ENCODE assay signal across 19 cellular contexts in genomic region chr19:42248270-42249148, GRCh38. TPM values are rescaled to one million over a fixed set of nuclear protein-coding genes. Genes with fewer than 3 reads are reported as not detected.
DNase-seq lines count a peak whose midpoint lies in the region; ATAC-seq and TF ChIP-seq lines count a peak whose summit lies in the region.
"Had no signal": no experiment of that assay in that cellular context is flagged by ENCODE, and none has a peak within 500 bp of the region (broad histone marks: within the 10 kb centered on the region; RNA-seq: fewer than 3 reads in every experiment).

No MANE protein-coding gene starts in this region.

- no peaks in the 10 kb centered on the region for H3K9me3 Mint-ChIP-seq in memory B cell
- H3K9me3 Mint-ChIP-seq: activated B cell treated with CpG ODN at 0.5 μM for 24 hours, immature natural killer cell, nephron progenitor cell had no signal

- no peaks in the 10 kb centered on the region for H3K36me3 ChIP-seq in uterus

- H3K4me1 Mint-ChIP-seq in memory B cell: peaks cover 23% of the 10 kb centered on the region

- H3K27me3 ChIP-seq in uterus: no peaks in the 10 kb centered on the region

- intact Hi-C loops in left cardiac atrium (cut with DNase I) (loop anchor here in 1 of 2 donors (5.0 kb wide), 1 partner anchor 44 kb away; no protein-coding TSS in a partner anchor), Right ventricle myocardium superior (cut with DNase I) (no loop called here), uterus (cut with DNase I; ENCODE audit: low total_unique reads) (loop anchor here (5.0 kb wide), 1 partner anchor 44 kb away; no protein-coding TSS in a partner anchor)

- TF ChIP-seq CTCF in uterus (IDR thresholded peaks at IDR 0.05): no peak

- DNase-seq in left cardiac atrium (peak; percentile 26), Right ventricle myocardium superior (no peak), memory B cell (ENCODE audit: low spot score in 2 of 2) (no peak), uterus (no peak), DMS153 (lab: John Stamatoyannopoulos, UW) (no peak)
- DNase-seq in stimulated activated CD4-positive, alpha-beta T cell treated with anti-CD3 and anti-CD28 coated beads, Interleukin-1b, Interleukin-23, amount 100 ng/mL, for 48 hours: no peak
- DNase-seq: activated B cell treated with CpG ODN at 0.5 μM for 24 hours; activated CD8-positive, alpha-beta memory T cell treated with anti-CD3 and anti-CD28 coated beads for 24 hours; glutamatergic neuron; immature natural killer cell; NCI-H1930; NCI-H510A; nephron progenitor cell; SHP77 treated with DMSO at 0.1 percent for 48 hours; stimulated activated CD4-positive, alpha-beta T cell treated with anti-CD3 and anti-CD28 coated beads, Interleukin-15, amount 100 ng/mL, for 24 hours; stimulated activated naive CD8-positive, alpha-beta T cell treated with anti-CD3 and anti-CD28 coated beads, Interleukin-15, Interleukin-2, amounts not matched to agents 100 U/mL and 50 U/mL, for 24 hours had no signal

- H3K27me3 Mint-ChIP-seq in memory B cell: no peaks in the 10 kb centered on the region
- H3K27me3 Mint-ChIP-seq: activated B cell treated with CpG ODN at 0.5 μM for 24 hours had no signal

- H3K4me3 ChIP-seq in uterus: no peak overlapping the region

- no peaks in the 10 kb centered on the region for H3K36me3 Mint-ChIP-seq in memory B cell
- H3K36me3 Mint-ChIP-seq: immature natural killer cell had no signal

- no peak overlapping the region for H3K4me3 Mint-ChIP-seq in memory B cell
- H3K4me3 Mint-ChIP-seq: activated B cell treated with CpG ODN at 0.5 μM for 24 hours, immature natural killer cell, nephron progenitor cell had no signal

- H3K9me3 ChIP-seq in uterus: no peaks in the 10 kb centered on the region

- peak overlapping the region; percentile 25 for H3K27ac Mint-ChIP-seq in memory B cell
- H3K27ac Mint-ChIP-seq: activated B cell treated with CpG ODN at 0.5 μM for 24 hours, immature natural killer cell had no signal

- TF ChIP-seq POLR2A in uterus (IDR thresholded peaks at IDR 0.05): no peak

- no peak for ATAC-seq in left cardiac atrium
- ATAC-seq in Right ventricle myocardium superior (ENCODE audit: poor library complexity): no peak
- no peak for ATAC-seq in memory B cell (ENCODE audit: low read depth)
- no peak for ATAC-seq in HG03045 (IDR thresholded peaks at IDR 0.05; ENCODE audit: unreplicated experiment)
- ATAC-seq: esophagus mucosa; stimulated activated naive CD8-positive, alpha-beta T cell treated with anti-CD3 and anti-CD28 coated beads, Interleukin-15, Interleukin-2, amounts not matched to agents 100 U/mL and 50 U/mL, for 24 hours had no signal

- H3K27ac ChIP-seq in angular gyrus (ENCODE audit: low read depth, low read length) (peak overlapping the region; percentile 66), uterus (peak overlapping the region; percentile 95 to 99)

- peaks cover 10 to 25% of the 10 kb centered on the region in 2 donors for H3K4me1 ChIP-seq in uterus

RNA-seq across cellular contexts. Expression of gene GSK3A, which starts 6.1 kb away (rescaled TPM):
- 10 to 100 TPM; 31.7 to 34.4 TPM for total RNA-seq in left cardiac atrium
- 35.6 TPM for total RNA-seq in Right ventricle myocardium superior
- total RNA-seq in uterus: 10 to 100 TPM in 3 of 4 donors, 1 to 10 TPM in 1; 3.5 to 44.3 (median 34.4) TPM

RNA-seq across cellular contexts. Expression of gene ERF, which starts 6.4 kb away (rescaled TPM):
- total RNA-seq in left cardiac atrium: 10 to 100 TPM; 37.9 to 50.6 TPM
- total RNA-seq in Right ventricle myocardium superior: 42.1 TPM
- 100 to 1,000 TPM in 1 of 4 donors, 10 to 100 TPM in 3; 14.1 to 141 (median 42.9) TPM for total RNA-seq in uterus

RNA-seq across cellular contexts. Expression of gene CIC, which starts 20.5 kb away (rescaled TPM):
- total RNA-seq in left cardiac atrium (10 to 100 TPM; 34.7 to 42.1 TPM), Right ventricle myocardium superior (33.6 TPM), uterus (100 to 1,000 TPM in 1 of 4 donors, 10 to 100 TPM in 3; 28.7 to 155 (median 47.4) TPM)

RNA-seq across cellular contexts. Expression of gene ZNF526, which starts 28.4 kb away (rescaled TPM):
- total RNA-seq in left cardiac atrium: 1 to 10 TPM; 5.1 to 6.6 TPM
- 5.4 TPM for total RNA-seq in Right ventricle myocardium superior
- 10 to 100 TPM in 2 of 4 donors, 1 to 10 TPM in 2; 1.0 to 20.6 (median 8.4) TPM for total RNA-seq in uterus

RNA-seq across cellular contexts. Expression of gene DEDD2, which starts 31.0 kb away (rescaled TPM):
- total RNA-seq in left cardiac atrium (10 to 100 TPM; 10.7 to 17.6 TPM), Right ventricle myocardium superior (14.8 TPM), uterus (100 to 1,000 TPM in 1 of 4 donors, 10 to 100 TPM in 2, 1 to 10 TPM in 1; 8.2 to 127 (median 23.0) TPM)
